ENCODE assay signal across 26 cellular contexts in genomic region chr11:126840201-126840886, GRCh38.
DNase-seq lines count a peak whose midpoint lies in the region; ATAC-seq and TF ChIP-seq lines count a peak whose summit lies in the region.
"Had no signal": no experiment of that assay in that cellular context is flagged by ENCODE, and none has a peak within 500 bp of the region (broad histone marks: within the 10 kb centered on the region; RNA-seq: fewer than 3 reads in every experiment).

No MANE protein-coding gene starts in this region.

- H3K79me2 ChIP-seq in trophoblast cell (ENCODE audit: control insufficient read depth, insufficient read depth, low read length, poor library complexity) (no peaks in the 10 kb centered on the region), GM23338 (replicated peaks; ENCODE audit: insufficient read depth) (no peaks in the 10 kb centered on the region)

- H3K36me3 Mint-ChIP-seq in GM23338 (ENCODE audit: low read depth), result peaks cover 3% of the 10 kb centered on the region; the same call in 1 of the 3 replicates
- H3K36me3 Mint-ChIP-seq: activated naive CD8-positive, alpha-beta T cell; brain; mesothelial cell of epicardium; stimulated activated effector memory CD8-positive, alpha-beta T cell treated with anti-CD3 and anti-CD28 coated beads, Interleukin-12 subunit alpha, Interleukin-12 subunit beta, amount 100 ng/mL, for 72 hours had no signal

- H2BK120ac ChIP-seq in trophoblast cell (ENCODE audit: insufficient read depth, low read length, poor library complexity), result no peak overlapping the region

- H3K9me2 ChIP-seq in GM23338 (ENCODE audit: insufficient read depth), result no peaks in the 10 kb centered on the region

- H3K18ac ChIP-seq in trophoblast cell (ENCODE audit: low read length), result no peak overlapping the region

- ATAC-seq in esophagus mucosa (no peak), GM23338 (no peak), lower lobe of right lung (no peak)
- ATAC-seq: activated T-helper 17 cell treated with anti-CD3 and anti-CD28 coated beads, Interleukin-2, amount 50 U/mL, for 72 hours; left lobe of liver; stimulated activated effector memory CD8-positive, alpha-beta T cell treated with anti-CD3 and anti-CD28 coated beads, Interleukin-12 subunit alpha, Interleukin-12 subunit beta, amount 100 ng/mL, for 72 hours had no signal

- no peaks in the 10 kb centered on the region for H3K27me3 ChIP-seq in trophoblast cell (ENCODE audit: insufficient read depth, low read length)
- H3K27me3 ChIP-seq in GM23338 (ENCODE audit: insufficient read depth), result no peaks in the 10 kb centered on the region
- H3K27me3 ChIP-seq in lower lobe of right lung (ENCODE audit: low read depth), result no peaks in the 10 kb centered on the region

- H4K8ac ChIP-seq in trophoblast cell (ENCODE audit: low read depth, low read length), result no peak overlapping the region

- H3K9me3 ChIP-seq in trophoblast cell (ENCODE audit: insufficient read depth, low read depth, low read length) (peaks cover 2% of the 10 kb centered on the region), lower lobe of right lung (no peaks in the 10 kb centered on the region)
- H3K9me3 ChIP-seq: esophagus muscularis mucosa, thoracic aorta had no signal

- H3K9ac ChIP-seq in trophoblast cell (ENCODE audit: low read length), result no peak overlapping the region

- H3K4me1 ChIP-seq in trophoblast cell (ENCODE audit: control insufficient read depth in 1 of 2, insufficient read depth in 2 of 2, low read length in 2 of 2) (peaks cover 5 to 6% of the 10 kb centered on the region in 2 experiments), GM23338 (ENCODE audit: insufficient read depth) (no peaks in the 10 kb centered on the region), lower lobe of right lung (no peaks in the 10 kb centered on the region)
- H3K4me1 ChIP-seq: esophagus muscularis mucosa had no signal

- H4K20me1 ChIP-seq in GM23338 (replicated peaks; ENCODE audit: insufficient read depth), result no peaks in the 10 kb centered on the region

- no peaks in the 10 kb centered on the region for H3K36me3 ChIP-seq in trophoblast cell (ENCODE audit: control insufficient read depth in 1 of 2, insufficient read depth in 2 of 2, low read length in 2 of 2)
- no peaks in the 10 kb centered on the region for H3K36me3 ChIP-seq in GM23338 (ENCODE audit: insufficient read depth)
- no peaks in the 10 kb centered on the region for H3K36me3 ChIP-seq in lower lobe of right lung
- H3K36me3 ChIP-seq: esophagus muscularis mucosa, thoracic aorta had no signal

- no peak overlapping the region for H3K14ac ChIP-seq in trophoblast cell (ENCODE audit: low read length)

- no peak overlapping the region for H3K4me3 ChIP-seq in AG09309 (ENCODE audit: control insufficient read depth, low read depth, low read length)
- no peak overlapping the region for H3K4me3 ChIP-seq in fibroblast of mammary gland (ENCODE audit: control insufficient read depth, low read depth, low read length)
- H3K4me3 ChIP-seq in trophoblast cell (ENCODE audit: low read depth, low read length), result no peak overlapping the region
- no peak overlapping the region for H3K4me3 ChIP-seq in GM23338
- H3K4me3 ChIP-seq in lower lobe of right lung, result no peak overlapping the region
- H3K4me3 ChIP-seq: esophagus muscularis mucosa, thoracic aorta had no signal

- no peaks in the 10 kb centered on the region for H3K79me1 ChIP-seq in trophoblast cell (ENCODE audit: low read length)

- no peak overlapping the region for H3K4me2 ChIP-seq in trophoblast cell (ENCODE audit: low read length)
- no peak overlapping the region for H3K4me2 ChIP-seq in GM23338

- no peak overlapping the region for H2BK12ac ChIP-seq in trophoblast cell (ENCODE audit: low read length)

- intact Hi-C loops in lower lobe of right lung (cut with DNase I), result no loop called here

- H4K91ac ChIP-seq in trophoblast cell (ENCODE audit: low read depth, low read length), result no peak overlapping the region

- H3K9me3 Mint-ChIP-seq in GM23338, result peaks cover 14% of the 10 kb centered on the region
- H3K9me3 Mint-ChIP-seq: activated T-helper 17 cell treated with anti-CD3 and anti-CD28 coated beads, Interleukin-2, amount 50 U/mL, for 72 hours; brain; stimulated activated effector memory CD8-positive, alpha-beta T cell treated with anti-CD3 and anti-CD28 coated beads, Interleukin-12 subunit alpha, Interleukin-12 subunit beta, amount 100 ng/mL, for 72 hours had no signal

- H3K27ac ChIP-seq in trophoblast cell (ENCODE audit: low read depth, low read length) (no peak overlapping the region), GM23338 (ENCODE audit: low read depth) (no peak overlapping the region), lower lobe of right lung (no peak overlapping the region)
- H3K27ac ChIP-seq: C4-2B, esophagus muscularis mucosa, thoracic aorta had no signal

- H3K27me3 Mint-ChIP-seq in GM23338 (ENCODE audit: insufficient read depth, low read depth, poor library complexity), result peaks cover 3% of the 10 kb centered on the region
- H3K27me3 Mint-ChIP-seq: brain had no signal

- H2AFZ ChIP-seq in trophoblast cell (ENCODE audit: insufficient read depth, low read length, poor library complexity), result no peak overlapping the region
- H2AFZ ChIP-seq in GM23338, result no peak overlapping the region

- TF ChIP-seq CTCF in AG09309 (IDR thresholded peaks at IDR 0.05; ENCODE audit: control insufficient read depth, insufficient read depth, low read depth, low read length, missing control alignments), result no peak
- no peak for TF ChIP-seq CTCF in fibroblast of mammary gland (conservative IDR thresholded peaks at IDR 0.05; ENCODE audit: control insufficient read depth, insufficient read depth, low read depth, low read length)
- no peak for TF ChIP-seq CTCF in GM23338 (conservative IDR thresholded peaks at IDR 0.05; ENCODE audit: low read depth in 2 of 2)
- TF ChIP-seq CTCF in lower lobe of right lung (IDR thresholded peaks at IDR 0.05), result no peak

- no peak overlapping the region for H3K4ac ChIP-seq in trophoblast cell (ENCODE audit: low read depth, low read length)

- no peak overlapping the region for H3K27ac Mint-ChIP-seq in GM23338
- H3K27ac Mint-ChIP-seq: activated naive CD8-positive, alpha-beta T cell; activated T-helper 17 cell treated with anti-CD3 and anti-CD28 coated beads, Interleukin-2, amount 50 U/mL, for 72 hours; mesothelial cell of epicardium; stimulated activated effector memory CD8-positive, alpha-beta T cell treated with anti-CD3 and anti-CD28 coated beads, Interleukin-12 subunit alpha, Interleukin-12 subunit beta, amount 100 ng/mL, for 72 hours had no signal

- no peak overlapping the region for H4K12ac ChIP-seq in trophoblast cell (ENCODE audit: low read depth, low read length)

- H2AK5ac ChIP-seq in trophoblast cell (ENCODE audit: low read length), result no peak overlapping the region

- no peaks in the 10 kb centered on the region for H3K4me1 Mint-ChIP-seq in GM23338
- H3K4me1 Mint-ChIP-seq: activated T-helper 17 cell treated with anti-CD3 and anti-CD28 coated beads, Interleukin-2, amount 50 U/mL, for 72 hours; stimulated activated effector memory CD8-positive, alpha-beta T cell treated with anti-CD3 and anti-CD28 coated beads, Interleukin-12 subunit alpha, Interleukin-12 subunit beta, amount 100 ng/mL, for 72 hours had no signal

- no CpG with 5 or more reads among the region's 7 CpGs for WGBS in trophoblast cell (ENCODE audit: extremely low coverage, insufficient coverage, insufficient read length)

- peak; percentile 52 for DNase-seq in AG09309 (ENCODE audit: low read depth)
- peak; percentile 25 for DNase-seq in M059J (ENCODE audit: low read depth)
- peak; percentile 5 for DNase-seq in fibroblast of mammary gland (ENCODE audit: low read depth)
- DNase-seq in trophoblast cell, result peak; percentile 11 to 50
- no peak for DNase-seq in NCI-H748 (lab: John Stamatoyannopoulos, UW; ENCODE audit: unreplicated experiment)
- DNase-seq in GM23338 (ENCODE audit: low spot score), result no peak
- DNase-seq in lower lobe of right lung, result no peak
- DNase-seq: activated CD8-positive, alpha-beta memory T cell treated with anti-CD3 and anti-CD28 coated beads, Interleukin-2, amount 50 U/mL, for 4 hours; Calu3; effector memory CD4-positive, alpha-beta T cell; KG1; MV-4-11; NCI-H2171 treated with DMSO at 0.1 percent for 48 hours; NCI-H748 treated with DMSO at 0.1 percent for 48 hours; nephron progenitor cell; stimulated activated CD4-positive, alpha-beta T cell treated with anti-CD3 and anti-CD28 coated beads, Interleukin-1b, Interleukin-23, amount 100 ng/mL, for 48 hours had no signal

- H3K4me3 Mint-ChIP-seq in GM23338, result no peak overlapping the region
- H3K4me3 Mint-ChIP-seq: activated naive CD8-positive, alpha-beta T cell; activated T-helper 17 cell treated with anti-CD3 and anti-CD28 coated beads, Interleukin-2, amount 50 U/mL, for 72 hours; brain; mesothelial cell of epicardium; nephron progenitor cell; stimulated activated effector memory CD8-positive, alpha-beta T cell treated with anti-CD3 and anti-CD28 coated beads, Interleukin-12 subunit alpha, Interleukin-12 subunit beta, amount 100 ng/mL, for 72 hours had no signal

- H3F3A ChIP-seq in GM23338 (replicated peaks; ENCODE audit: low read depth), result no peaks in the 10 kb centered on the region

- no peak overlapping the region for H2BK5ac ChIP-seq in trophoblast cell (ENCODE audit: low read depth, low read length, poor library complexity)

- H3K23ac ChIP-seq in trophoblast cell (ENCODE audit: low read length), result no peak overlapping the region

TF ChIP-seq in GM23338, 12 proteins besides CTCF, POLR2A, EP300 and RAD21:
- TF ChIP-seq EZH2 (IDR thresholded peaks at IDR 0.05; ENCODE audit: low read depth, unreplicated experiment) (no peak), ZNF114 (CRISPR knock-in tag; IDR thresholded peaks at IDR 0.05) (no peak), EZH2phosphoT487 (IDR thresholded peaks at IDR 0.05; ENCODE audit: unreplicated experiment) (no peak), NANOG (IDR thresholded peaks at IDR 0.05; ENCODE audit: borderline replicate concordance) (no peak), CREB1 (CRISPR knock-in tag; IDR thresholded peaks at IDR 0.05; ENCODE audit: low read depth) (no peak), STAT1 (IDR thresholded peaks at IDR 0.05; ENCODE audit: unreplicated experiment) (no peak), POLR2AphosphoS5 (IDR thresholded peaks at IDR 0.05; ENCODE audit: low read depth) (no peak), ETS1 (IDR thresholded peaks at IDR 0.05) (no peak)

Comparison
In these comparisons a context has a peak if more than half of its experiments do, and no peak if none do; other contexts are left out.
1. DNase-seq: peak in AG09309 (single experiment), M059J (single experiment), fibroblast of mammary gland (single experiment) and trophoblast cell (2 of 2); none in NCI-H748 (single experiment), GM23338 (single experiment) and lower lobe of right lung (single experiment).